In the genomic region with DNA sequence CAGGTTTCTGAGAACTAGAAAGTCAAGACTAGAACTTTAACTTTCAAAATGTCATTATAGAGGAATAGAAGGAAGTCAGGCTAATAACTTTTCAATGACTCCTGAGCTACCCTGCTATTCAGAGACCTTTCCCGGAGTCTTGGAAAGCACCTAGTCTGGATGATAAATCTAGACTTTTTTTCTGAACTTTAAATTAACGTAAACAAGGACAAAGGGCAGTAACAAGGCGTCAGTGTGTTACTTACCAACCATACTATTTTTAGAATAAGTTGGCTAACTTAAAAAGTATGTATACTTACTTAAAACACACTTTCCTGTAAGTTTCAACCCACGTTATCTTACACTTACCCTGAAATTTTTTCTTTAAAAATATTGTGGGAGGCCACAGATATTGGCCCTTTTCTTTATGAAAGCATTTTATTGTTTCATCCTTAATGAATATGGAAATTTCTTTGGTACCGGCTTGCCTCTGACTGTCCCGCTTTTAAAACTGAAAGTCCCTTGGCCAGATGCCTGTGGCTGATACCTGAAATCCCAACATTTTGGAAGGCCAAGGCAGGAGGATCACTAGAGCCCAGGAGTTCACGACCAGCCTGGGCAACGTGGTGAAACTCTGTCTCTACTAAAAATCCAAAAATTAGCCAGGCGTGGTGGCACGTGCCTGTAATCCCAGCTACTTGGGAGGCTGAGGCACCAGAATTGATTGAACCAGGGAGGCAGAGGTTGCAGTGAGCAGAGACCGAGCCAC, we compare ENCODE assay signal across 19 cellular contexts. TPM values are rescaled to one million over a fixed set of nuclear protein-coding genes. Genes with fewer than 3 reads are reported as not detected.
DNase-seq lines count a peak whose midpoint lies in the region; ATAC-seq and TF ChIP-seq lines count a peak whose summit lies in the region.
"Had no signal": no experiment of that assay in that cellular context is flagged by ENCODE, and none has a peak within 500 bp of the region (broad histone marks: within the 10 kb centered on the region; RNA-seq: fewer than 3 reads in every experiment).

No MANE protein-coding gene starts in this region.

- no peaks in the 10 kb centered on the region for H3F3A ChIP-seq in smooth muscle cell (ENCODE audit: low read depth)

- ATAC-seq in activated T-cell treated with anti-CD3 and anti-CD28 coated beads, Interleukin-2, amount 50 U/mL, for 72 hours (replicated peaks in 1 of 2), result no peak
- no peak for ATAC-seq in activated T-cell treated with anti-CD3 and anti-CD28 coated beads, Interleukin-2, amount 50 U/mL, for 4 hours
- no peak for ATAC-seq in HG03378 (IDR thresholded peaks at IDR 0.05; ENCODE audit: unreplicated experiment)
- ATAC-seq: heart right ventricle had no signal

- H3K27me3 Mint-ChIP-seq in activated T-cell treated with anti-CD3 and anti-CD28 coated beads, Interleukin-2, amount 50 U/mL, for 72 hours (ENCODE audit: low read depth), result peaks cover 5% of the 10 kb centered on the region
- no peaks in the 10 kb centered on the region for H3K27me3 Mint-ChIP-seq in activated T-cell treated with anti-CD3 and anti-CD28 coated beads, Interleukin-2, amount 50 U/mL, for 4 hours (ENCODE audit: low read depth)
- H3K27me3 Mint-ChIP-seq: activated CD4-positive, alpha-beta T cell treated with anti-CD3 and anti-CD28 coated beads, Interleukin-2, amount 10 ng/mL, durations not matched to agents 7 days and 5 days; CD4-positive, alpha-beta T cell had no signal

- no peaks in the 10 kb centered on the region for H3K36me3 Mint-ChIP-seq in activated T-cell treated with anti-CD3 and anti-CD28 coated beads, Interleukin-2, amount 50 U/mL, for 72 hours (ENCODE audit: insufficient read depth in 2 of 2)
- H3K36me3 Mint-ChIP-seq in activated T-cell treated with anti-CD3 and anti-CD28 coated beads, Interleukin-2, amount 50 U/mL, for 4 hours (ENCODE audit: insufficient read depth), result peaks cover 4% of the 10 kb centered on the region

- H3K36me3 ChIP-seq in esophagus squamous epithelium (no peaks in the 10 kb centered on the region), smooth muscle cell (ENCODE audit: low read depth) (no peaks in the 10 kb centered on the region)
- H3K36me3 ChIP-seq: heart right ventricle, upper lobe of left lung had no signal

- WGBS in esophagus squamous epithelium, 2 donors, result 43 to 47% methylated on average over 9 to 11 of the region's 11 CpGs
- WGBS in smooth muscle cell (ENCODE audit: low lambda C conversion rate), result 53% methylated on average over 11 of the region's 11 CpGs

- no peak for TF ChIP-seq CTCF in VCaP (conservative IDR thresholded peaks at IDR 0.05)
- no peak for TF ChIP-seq CTCF in esophagus squamous epithelium (IDR thresholded peaks at IDR 0.05)
- no peak for TF ChIP-seq CTCF in smooth muscle cell (IDR thresholded peaks at IDR 0.05; ENCODE audit: borderline replicate concordance, insufficient read depth, poor library complexity, severe bottlenecking)

- H3K4me2 ChIP-seq in smooth muscle cell, result peak overlapping the region; percentile 58

- peaks cover 55% of the 10 kb centered on the region for H3K4me1 Mint-ChIP-seq in activated T-cell treated with anti-CD3 and anti-CD28 coated beads, Interleukin-2, amount 50 U/mL, for 72 hours (ENCODE audit: low read depth)
- peaks cover 39% of the 10 kb centered on the region for H3K4me1 Mint-ChIP-seq in activated T-cell treated with anti-CD3 and anti-CD28 coated beads, Interleukin-2, amount 50 U/mL, for 4 hours (ENCODE audit: low read depth)

- H3K27ac Mint-ChIP-seq in activated T-cell treated with anti-CD3 and anti-CD28 coated beads, Interleukin-2, amount 50 U/mL, for 72 hours, result no peak overlapping the region
- H3K27ac Mint-ChIP-seq: activated CD4-positive, alpha-beta T cell treated with anti-CD3 and anti-CD28 coated beads, Interleukin-2, amount 10 ng/mL, durations not matched to agents 7 days and 5 days; CD4-positive, alpha-beta T cell had no signal

- H3K9ac ChIP-seq in smooth muscle cell (ENCODE audit: low read depth), result peak overlapping the region; percentile 35

- no peak overlapping the region for H2AFZ ChIP-seq in smooth muscle cell (ENCODE audit: low read depth)

- H3K4me1 ChIP-seq in esophagus squamous epithelium (peaks cover 2 to 29% (median 11%) of the 10 kb centered on the region in 3 donors), smooth muscle cell (ENCODE audit: low read depth) (no peaks in the 10 kb centered on the region)

- DNase-seq in activated T-cell treated with anti-CD3 and anti-CD28 coated beads, Interleukin-2, amount 50 U/mL, for 72 hours, result no peak
- DNase-seq in activated T-cell treated with anti-CD3 and anti-CD28 coated beads, Interleukin-2, amount 50 U/mL, for 4 hours, result no peak
- DNase-seq in esophagus squamous epithelium (lab: John Stamatoyannopoulos, UW) (no peak), smooth muscle cell (lab: John Stamatoyannopoulos, UW; ENCODE audit: unreplicated experiment) (no peak), D341Med (ENCODE audit: low spot score) (no peak), hippocampal formation (lab: John Stamatoyannopoulos, UW) (no peak)
- DNase-seq: activated CD4-positive, alpha-beta T cell treated with anti-CD3 and anti-CD28 coated beads, Interleukin-2, amount 10 ng/mL, durations not matched to agents 7 days and 5 days; activated T-cell treated with anti-CD3 and anti-CD28 coated beads for 4 hours; CD4-positive, alpha-beta T cell; GOT3; heart right ventricle; left cardiac atrium; NCI-H2081; NCI-H69; occipital lobe; stimulated activated CD4-positive, alpha-beta T cell treated with anti-CD3 and anti-CD28 coated beads, Interleukin-4, amount 100 ng/mL, for 4 hours; upper lobe of left lung had no signal

- peak overlapping the region; percentile 14 to 62 for H3K4me3 Mint-ChIP-seq in activated T-cell treated with anti-CD3 and anti-CD28 coated beads, Interleukin-2, amount 50 U/mL, for 72 hours
- no peak overlapping the region for H3K4me3 Mint-ChIP-seq in activated T-cell treated with anti-CD3 and anti-CD28 coated beads, Interleukin-2, amount 50 U/mL, for 4 hours
- H3K4me3 Mint-ChIP-seq: activated CD4-positive, alpha-beta T cell treated with anti-CD3 and anti-CD28 coated beads, Interleukin-2, amount 10 ng/mL, durations not matched to agents 7 days and 5 days; CD4-positive, alpha-beta T cell had no signal

- no peaks in the 10 kb centered on the region for H4K20me1 ChIP-seq in smooth muscle cell (ENCODE audit: low read depth)

- H3K4me3 ChIP-seq in esophagus squamous epithelium (no peak overlapping the region), smooth muscle cell (no peak overlapping the region)
- H3K4me3 ChIP-seq: heart right ventricle, upper lobe of left lung had no signal

- TF ChIP-seq POLR2A in esophagus squamous epithelium (IDR thresholded peaks at IDR 0.05), result no peak

- H3K9me3 ChIP-seq in esophagus squamous epithelium (no peaks in the 10 kb centered on the region), smooth muscle cell (replicated peaks; ENCODE audit: low read depth) (no peaks in the 10 kb centered on the region)
- H3K9me3 ChIP-seq: upper lobe of left lung had no signal

- H3K9me3 Mint-ChIP-seq in activated T-cell treated with anti-CD3 and anti-CD28 coated beads, Interleukin-2, amount 50 U/mL, for 72 hours, result no peaks in the 10 kb centered on the region
- H3K9me3 Mint-ChIP-seq in activated T-cell treated with anti-CD3 and anti-CD28 coated beads, Interleukin-2, amount 50 U/mL, for 4 hours, result no peaks in the 10 kb centered on the region
- H3K9me3 Mint-ChIP-seq: CD4-positive, alpha-beta T cell had no signal

- H3K27ac ChIP-seq in VCaP, result peak overlapping the region; percentile 30
- H3K27ac ChIP-seq in esophagus squamous epithelium, result peak overlapping the region in 3 of 4 donors; percentile 74 to 85 (median 80)
- peak overlapping the region; percentile 78 for H3K27ac ChIP-seq in smooth muscle cell (ENCODE audit: low read depth)
- H3K27ac ChIP-seq: upper lobe of left lung had no signal

- no peaks in the 10 kb centered on the region for H3K79me2 ChIP-seq in smooth muscle cell (ENCODE audit: low read depth)

- intact Hi-C loops in esophagus squamous epithelium (cut with DNase I), result no loop called here

- H3K27me3 ChIP-seq in esophagus squamous epithelium (peaks cover 0 to 19% (median 0%) of the 10 kb centered on the region in 4 donors), smooth muscle cell (ENCODE audit: low read depth) (peaks cover 38% of the 10 kb centered on the region)
- H3K27me3 ChIP-seq: upper lobe of left lung had no signal

RNA-seq across cellular contexts. Expression of gene PMAIP1, which starts 9.7 kb away (rescaled TPM):
- 100 to 1,000 TPM in 1 of 2 donors, 10 to 100 TPM in 1; 96.5 to 155 TPM for total RNA-seq in activated T-cell treated with anti-CD3 and anti-CD28 coated beads, Interleukin-2, amount 50 U/mL, for 72 hours
- 10 to 100 TPM; 68.7 to 93.0 (median 79.7) TPM for total RNA-seq in activated T-cell treated with anti-CD3 and anti-CD28 coated beads, Interleukin-2, amount 50 U/mL, for 4 hours
- total RNA-seq in esophagus squamous epithelium (10 to 100 TPM in 1 of 4 donors, 1 to 10 TPM in 3; 6.9 to 12.5 (median 7.8) TPM), smooth muscle cell (35.9 and 37.5 TPM in 2 replicates)
- polyA plus RNA-seq in smooth muscle cell, result 18.0 and 36.7 TPM in 2 replicates

Comparison
In these comparisons a context has a peak if more than half of its experiments do, and no peak if none do; other contexts are left out.
1. H3K27ac ChIP-seq: peak in every context shown above with its lines; median percentile 80 in esophagus squamous epithelium; 78 in smooth muscle cell; 30 in VCaP.